In the genomic region with DNA sequence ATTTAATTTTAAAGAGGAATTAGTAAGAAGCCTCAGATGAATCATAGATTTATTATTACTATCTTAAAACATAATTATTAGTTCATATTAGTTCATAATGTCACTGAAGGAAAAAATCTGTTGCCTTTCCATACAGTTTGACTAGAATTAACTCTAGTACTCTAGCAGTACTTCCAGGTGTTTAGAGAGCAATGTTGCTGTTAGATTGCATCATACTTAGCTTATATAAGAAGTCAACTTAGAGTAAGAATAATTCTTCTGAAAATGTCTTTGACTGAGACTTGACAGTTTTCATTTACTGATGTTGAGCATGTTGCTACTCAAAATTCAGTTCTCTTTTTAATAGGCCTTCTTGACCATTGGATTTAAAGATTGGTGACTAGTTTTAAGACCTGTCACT, we compare ENCODE assay signal across 14 cellular contexts. TPM values are rescaled to one million over a fixed set of nuclear protein-coding genes. Genes with fewer than 3 reads are reported as not detected.
DNase-seq lines count a peak whose midpoint lies in the region; ATAC-seq and TF ChIP-seq lines count a peak whose summit lies in the region.
"Had no signal": no experiment of that assay in that cellular context is flagged by ENCODE, and none has a peak within 500 bp of the region (broad histone marks: within the 10 kb centered on the region; RNA-seq: fewer than 3 reads in every experiment).

No MANE protein-coding gene starts in this region.

- CTCF ChIA-PET in GM10248 (lab: Yijun Ruan, JAX) = interaction anchor here (1.5 to 2.2 kb wide), 2 partner anchors 14 to 53 kb away, joined by 4 to 7 read pairs; no protein-coding TSS in a partner anchor

- H3K9me2 ChIP-seq in DOHH2 (replicated peaks; ENCODE audit: control insufficient read depth, low read length) (no peaks in the 10 kb centered on the region), SU-DHL-6 (replicated peaks; ENCODE audit: insufficient read depth, low read length) (no peaks in the 10 kb centered on the region)

- H3K27me3 ChIP-seq in DOHH2 (ENCODE audit: control insufficient read depth, low read length) = no peaks in the 10 kb centered on the region
- no peaks in the 10 kb centered on the region for H3K27me3 ChIP-seq in SU-DHL-6 (ENCODE audit: low read length)
- H3K27me3 ChIP-seq: neural progenitor cell had no signal

- ATAC-seq in esophagus mucosa = no peak

- no peak overlapping the region for H2AFZ ChIP-seq in SU-DHL-6 (ENCODE audit: low read depth, low read length, severe bottlenecking)
- H2AFZ ChIP-seq: neural progenitor cell had no signal

- H3K79me2 ChIP-seq in DOHH2 (ENCODE audit: control insufficient read depth, low read length) (peaks cover 82% of the 10 kb centered on the region), SU-DHL-6 (ENCODE audit: insufficient read depth, low read length) (peaks cover 89% of the 10 kb centered on the region)

- H3K36me3 ChIP-seq in DOHH2 (ENCODE audit: control insufficient read depth, low read length) = peaks cover 69% of the 10 kb centered on the region
- H3K36me3 ChIP-seq in SU-DHL-6 (ENCODE audit: low read length) = peaks cover 37% of the 10 kb centered on the region

- POLR2A ChIA-PET in GM10248 (lab: Yijun Ruan, JAX) = interaction anchor here (0.7 kb wide), 1 partner anchor 9 kb away, joined by 3 read pairs; no protein-coding TSS in a partner anchor

- H3K4me3 ChIP-seq in DOHH2 (ENCODE audit: low read length) = no peak overlapping the region
- no peak overlapping the region for H3K4me3 ChIP-seq in SU-DHL-6 (ENCODE audit: insufficient read depth, low read length, poor library complexity, severe bottlenecking)
- H3K4me3 ChIP-seq: neural progenitor cell had no signal

- no peak for TF ChIP-seq POLR2A in erythroblast (IDR thresholded peaks at IDR 0.05; ENCODE audit: low read length)

- H3K9me3 ChIP-seq in DOHH2 (ENCODE audit: control insufficient read depth, insufficient read depth, low read length) (no peaks in the 10 kb centered on the region), SU-DHL-6 (ENCODE audit: insufficient read depth, low read length) (no peaks in the 10 kb centered on the region)

- H3K4me1 ChIP-seq in DOHH2 (ENCODE audit: control insufficient read depth, low read length) = peaks cover 37% of the 10 kb centered on the region

- H3K4me2 ChIP-seq in DOHH2 (ENCODE audit: low read length) (peak overlapping the region; percentile 18; the same call in 1 of the 2 replicates), SU-DHL-6 (ENCODE audit: low read depth, low read length, poor library complexity, severe bottlenecking) (peak overlapping the region; percentile 36)
- H3K4me2 ChIP-seq: neural progenitor cell had no signal

- in situ Hi-C loops in ACHN (cut with HindIII; ENCODE audit: low pct_ligation_motif_present, low pct_unique_long_range_greater_than_20kb, low sequenced_read_pairs) = no loop called here

- H3K27ac ChIP-seq in DOHH2 (ENCODE audit: low read depth, low read length) = peak overlapping the region; percentile 46
- peak overlapping the region; percentile 70 for H3K27ac ChIP-seq in SU-DHL-6 (ENCODE audit: low read depth, low read length)
- H3K27ac ChIP-seq: neural progenitor cell had no signal

- no peak for TF ChIP-seq CTCF in DOHH2 (IDR thresholded peaks at IDR 0.05; ENCODE audit: low read depth, low read length, poor library complexity, severe bottlenecking)
- no peak for TF ChIP-seq CTCF in SU-DHL-6 (IDR thresholded peaks at IDR 0.05; ENCODE audit: insufficient read depth, low read length, poor library complexity, severe bottlenecking)
- no peak for TF ChIP-seq CTCF in GM10248 (IDR thresholded peaks at IDR 0.05; ENCODE audit: control extremely low read depth, extremely low read depth, low read depth, missing control alignments)

- H3F3A ChIP-seq in DOHH2 (ENCODE audit: control insufficient read depth, insufficient read depth) (0 out of 2 replicates have a peak, but pooled peaks cover under 1% of the 10 kb centered on the region), SU-DHL-6 (ENCODE audit: insufficient read depth) (no peaks in the 10 kb centered on the region; the same call in 1 of the 2 replicates)

- H3K9ac ChIP-seq in SU-DHL-6 (ENCODE audit: low read length) = no peak overlapping the region
- H3K9ac ChIP-seq: neural progenitor cell had no signal

- H4K20me1 ChIP-seq in DOHH2 (ENCODE audit: control insufficient read depth, insufficient read depth, low read depth, low read length) (peaks cover 6% of the 10 kb centered on the region; the same call in 1 of the 2 replicates), SU-DHL-6 (ENCODE audit: low read depth, low read length) (peaks cover 3% of the 10 kb centered on the region; the same call in 1 of the 2 replicates)

- DNase-seq in ACHN (peak; percentile 13), erythroblast (lab: John Stamatoyannopoulos, UW) (peak; percentile 34 to 62), GM10248 (ENCODE audit: extremely low spot score) (no peak), NCI-H1694 treated with DMSO at 0.1 percent for 48 hours (lab: John Stamatoyannopoulos, UW) (no peak)
- DNase-seq: NCI-H1048, NCI-H510A treated with DMSO at 0.1 percent for 48 hours, SHP77 had no signal

RNA-seq across cellular contexts. Expression of gene RAB3GAP1, which starts 4.7 kb away (rescaled TPM):
- total RNA-seq in esophagus mucosa = 31.0 TPM

RNA-seq across cellular contexts. Expression of gene MAP3K19, which starts 9.5 kb away (rescaled TPM):
- total RNA-seq in esophagus mucosa = not detected
- total RNA-seq: G401, liver, subcutaneous adipose tissue had no signal

Comparison
In these comparisons a context has a peak if more than half of its experiments do, and no peak if none do; other contexts are left out.
1. DNase-seq: peak in ACHN (single experiment) and erythroblast (2 of 2); none in GM10248 (single experiment) and NCI-H1694 treated with DMSO at 0.1 percent for 48 hours (single experiment).